27 cellular contexts compared by ENCODE assay signal in the genomic region with DNA sequence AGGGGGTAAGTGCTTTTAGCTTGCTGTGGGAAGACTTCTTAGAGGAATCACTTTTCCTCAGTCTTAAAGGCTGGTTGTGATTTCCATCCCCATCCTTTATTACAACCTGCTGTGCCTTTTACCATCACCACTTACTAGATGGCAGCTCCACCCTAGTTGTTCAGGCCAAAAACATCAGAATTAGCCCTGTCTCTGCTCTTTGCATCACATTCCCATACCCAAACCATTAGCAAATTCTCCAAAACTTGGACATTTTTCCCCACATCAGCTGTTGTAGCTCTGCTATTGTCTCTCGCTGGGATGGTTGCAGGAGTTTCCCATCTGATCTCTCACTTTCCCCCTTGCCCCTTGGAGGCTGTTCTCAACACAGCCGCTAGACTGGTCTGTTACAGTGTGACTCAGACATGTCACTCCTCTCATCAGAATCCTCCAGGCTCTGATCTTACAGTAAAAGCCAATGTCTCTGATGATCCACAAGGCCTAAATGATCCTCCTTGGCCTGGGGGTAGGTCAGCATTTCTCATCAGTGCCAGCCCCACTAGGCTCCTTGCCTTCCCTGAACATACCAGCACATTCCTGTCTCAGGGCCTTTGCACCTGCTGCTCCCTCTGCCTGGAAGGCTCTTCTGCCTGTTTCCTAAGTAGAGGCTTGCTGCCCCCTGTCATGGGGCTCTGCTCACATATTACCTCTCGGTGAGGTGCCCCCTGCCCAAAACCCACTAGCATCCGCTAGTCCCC.
"Had no signal": no experiment of that assay in that cellular context is flagged by ENCODE, and none has a peak within 500 bp of the region (broad histone marks: within the 10 kb centered on the region; RNA-seq: fewer than 3 reads in every experiment).

No MANE protein-coding gene starts in this region.

- H3K27ac ChIP-seq: colonic mucosa, epithelial cell of prostate, foreskin keratinocyte, left lung, lower lobe of right lung, ovary, skin epidermis, upper lobe of left lung, vagina had no signal

- H3K4me3 Mint-ChIP-seq: activated CD4-positive, alpha-beta memory T cell treated with anti-CD3 and anti-CD28 coated beads for 36 hours; activated CD4-positive, alpha-beta T cell treated with anti-CD3 and anti-CD28 coated beads, Interleukin-2, amount 10 ng/mL, durations not matched to agents 24 days and 14 days; activated T-cell treated with anti-CD3 and anti-CD28 coated beads, Interleukin-2, amount 50 U/mL, for 24 hours; natural killer cell; stimulated activated memory B cell treated with anti-CD40 and anti-IgM and Interleukin-4, amounts not matched to agents 10 μg/mL and 1 μg/mL and 100 μg/mL, for 72 hours; stimulated activated naive CD8-positive, alpha-beta T cell treated with anti-CD3 and anti-CD28 coated beads, Interleukin-15, amount 100 ng/mL, for 72 hours; T-helper 17 cell had no signal

- H3K9me3 Mint-ChIP-seq: activated CD4-positive, alpha-beta memory T cell treated with anti-CD3 and anti-CD28 coated beads for 36 hours; activated CD4-positive, alpha-beta T cell treated with anti-CD3 and anti-CD28 coated beads, Interleukin-2, amount 10 ng/mL, durations not matched to agents 24 days and 14 days; activated naive CD4-positive, alpha-beta T cell treated with anti-CD3 and anti-CD28 coated beads, Interleukin-2, amount 50 U/mL, for 72 hours; activated T-cell treated with anti-CD3 and anti-CD28 coated beads, Interleukin-2, amount 50 U/mL, for 24 hours; natural killer cell; stimulated activated memory B cell treated with anti-CD40 and anti-IgM and Interleukin-4, amounts not matched to agents 10 μg/mL and 1 μg/mL and 100 μg/mL, for 72 hours; stimulated activated naive CD8-positive, alpha-beta T cell treated with anti-CD3 and anti-CD28 coated beads, Interleukin-15, amount 100 ng/mL, for 72 hours had no signal

- H3K36me3 ChIP-seq: colonic mucosa, ovary, vagina had no signal

- H3K27me3 ChIP-seq: colonic mucosa, foreskin keratinocyte, left lung, ovary, upper lobe of left lung, vagina had no signal

- H3K4me1 ChIP-seq: colonic mucosa, foreskin keratinocyte, left lung, lower lobe of right lung, upper lobe of left lung had no signal

- H3K9me3 ChIP-seq: colonic mucosa, left lung, lower lobe of right lung, ovary, upper lobe of left lung, vagina had no signal

- H3K4me3 ChIP-seq: colonic mucosa, left lung, lower lobe of right lung, ovary, skin epidermis, upper lobe of left lung, vagina had no signal

- H3K27me3 Mint-ChIP-seq: activated CD4-positive, alpha-beta memory T cell treated with anti-CD3 and anti-CD28 coated beads for 36 hours; activated CD4-positive, alpha-beta T cell treated with anti-CD3 and anti-CD28 coated beads, Interleukin-2, amount 10 ng/mL, durations not matched to agents 24 days and 14 days; activated T-cell treated with anti-CD3 and anti-CD28 coated beads, Interleukin-2, amount 50 U/mL, for 24 hours; progenitor cell of endocrine pancreas; stimulated activated memory B cell treated with anti-CD40 and anti-IgM and Interleukin-4, amounts not matched to agents 10 μg/mL and 1 μg/mL and 100 μg/mL, for 72 hours; stimulated activated naive CD8-positive, alpha-beta T cell treated with anti-CD3 and anti-CD28 coated beads, Interleukin-15, amount 100 ng/mL, for 72 hours; T-helper 17 cell had no signal

- H3K27ac Mint-ChIP-seq: activated CD4-positive, alpha-beta memory T cell treated with anti-CD3 and anti-CD28 coated beads for 36 hours; activated CD4-positive, alpha-beta T cell treated with anti-CD3 and anti-CD28 coated beads, Interleukin-2, amount 10 ng/mL, durations not matched to agents 24 days and 14 days; activated naive CD4-positive, alpha-beta T cell treated with anti-CD3 and anti-CD28 coated beads, Interleukin-2, amount 50 U/mL, for 72 hours; activated T-cell treated with anti-CD3 and anti-CD28 coated beads, Interleukin-2, amount 50 U/mL, for 24 hours; natural killer cell; progenitor cell of endocrine pancreas; stimulated activated memory B cell treated with anti-CD40 and anti-IgM and Interleukin-4, amounts not matched to agents 10 μg/mL and 1 μg/mL and 100 μg/mL, for 72 hours; stimulated activated naive CD8-positive, alpha-beta T cell treated with anti-CD3 and anti-CD28 coated beads, Interleukin-15, amount 100 ng/mL, for 72 hours; T-helper 17 cell had no signal

- DNase-seq: activated CD4-positive, alpha-beta memory T cell treated with anti-CD3 and anti-CD28 coated beads for 36 hours; activated CD4-positive, alpha-beta T cell treated with anti-CD3 and anti-CD28 coated beads, Interleukin-2, amount 10 ng/mL, durations not matched to agents 24 days and 14 days; activated CD4-positive, CD25-positive, alpha-beta regulatory T cell treated with anti-CD3 and anti-CD28 coated beads, Interleukin-2, amount 50 U/mL, for 72 hours; activated CD8-positive, alpha-beta memory T cell treated with anti-CD3 and anti-CD28 coated beads, Interleukin-2, amount 50 U/mL, for 48 hours; activated T-cell treated with anti-CD3 and anti-CD28 coated beads, Interleukin-2, amount 50 U/mL, for 24 hours; colonic mucosa; effector CD8-positive, alpha-beta T cell; foreskin keratinocyte; kidney glomerular epithelial cell; left lung; lower lobe of right lung; mesenchymal stem cell; natural killer cell; ovary; retina; stimulated activated CD4-positive, alpha-beta T cell treated with anti-CD3 and anti-CD28 coated beads, Interleukin-12 subunit alpha, Interleukin-12 subunit beta, amount 100 ng/mL, for 4 hours; stimulated activated CD4-positive, alpha-beta T cell treated with anti-CD3 and anti-CD28 coated beads, Interleukin-4, amount 100 ng/mL, for 1 hour; stimulated activated naive CD8-positive, alpha-beta T cell treated with anti-CD3 and anti-CD28 coated beads, Interleukin-15, amount 100 ng/mL, for 72 hours; substantia nigra; T-helper 17 cell; upper lobe of left lung had no signal

- ATAC-seq: activated naive CD4-positive, alpha-beta T cell treated with anti-CD3 and anti-CD28 coated beads, Interleukin-2, amount 50 U/mL, for 72 hours; foreskin keratinocyte; left lung; lower lobe of right lung; natural killer cell; stimulated activated memory B cell treated with anti-CD40 and anti-IgM and Interleukin-4, amounts not matched to agents 10 μg/mL and 1 μg/mL and 100 μg/mL, for 72 hours; stimulated activated naive CD8-positive, alpha-beta T cell treated with anti-CD3 and anti-CD28 coated beads, Interleukin-15, amount 100 ng/mL, for 72 hours; T-helper 17 cell had no signal
